14 cellular contexts compared by ENCODE assay signal in the genomic region with DNA sequence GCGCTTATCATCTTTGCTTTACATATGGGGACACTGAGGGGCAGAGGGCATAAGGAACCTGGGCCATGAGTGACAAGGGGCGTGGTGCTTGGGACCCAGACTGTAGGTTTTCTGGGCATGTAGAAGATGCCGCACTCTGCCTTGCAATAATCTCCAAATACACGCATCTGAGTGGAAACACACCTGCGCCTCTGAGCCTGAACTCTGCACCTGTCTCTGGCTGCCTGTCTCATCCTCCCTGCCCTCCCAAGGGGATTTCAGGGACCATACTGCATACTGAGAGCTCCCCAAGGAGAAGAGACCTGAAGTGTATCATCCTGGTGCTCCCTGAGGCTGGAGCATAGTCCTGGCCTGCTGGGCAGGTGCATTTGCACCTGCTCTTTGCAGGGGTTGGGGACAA. TPM values are rescaled to one million over a fixed set of nuclear protein-coding genes. Genes with fewer than 3 reads are reported as not detected.
DNase-seq lines count a peak whose midpoint lies in the region; ATAC-seq lines count a peak whose summit lies in the region.
"Had no signal": no experiment of that assay in that cellular context is flagged by ENCODE, and none has a peak within 500 bp of the region (broad histone marks: within the 10 kb centered on the region; RNA-seq: fewer than 3 reads in every experiment).

No MANE protein-coding gene starts in this region.

- peaks cover 70% of the 10 kb centered on the region for H4K20me1 ChIP-seq in BLaER1

- 0 out of 2 replicates have a peak overlapping the region, but pooled peaks have one; percentile 26 for H3K27ac ChIP-seq in BLaER1
- H3K27ac ChIP-seq in CD4-positive, CD25-positive, alpha-beta regulatory T cell (ENCODE audit: insufficient read depth, low read length, poor library complexity, severe bottlenecking): no peak overlapping the region
- H3K27ac ChIP-seq: cardiac muscle cell had no signal

- no peak for DNase-seq in CD4-positive, CD25-positive, alpha-beta regulatory T cell
- peak; percentile 11 for DNase-seq in activated CD8-positive, alpha-beta memory T cell treated with anti-CD3 and anti-CD28 coated beads, Interleukin-2, amount 10 ng/mL, durations not matched to agents 7 days and 5 days
- no peak for DNase-seq in naive thymus-derived CD8-positive, alpha-beta T cell
- no peak for DNase-seq in AG08396 (ENCODE audit: low spot score)
- DNase-seq: activated CD4-positive, alpha-beta T cell treated with anti-CD3 and anti-CD28 coated beads for 4 hours; NCI-H187 treated with DMSO at 0.1 percent for 48 hours; NCI-H510A treated with DMSO at 0.1 percent for 48 hours; stimulated activated CD4-positive, alpha-beta T cell treated with anti-CD3 and anti-CD28 coated beads, Interleukin-15, amount 100 ng/mL, for 24 hours had no signal

- peak overlapping the region; percentile 28; the same call in 1 of the 2 replicates for H3K4me2 ChIP-seq in BLaER1

- no peak for ATAC-seq in CD4-positive, CD25-positive, alpha-beta regulatory T cell (ENCODE audit: low read depth in 2 of 2)
- ATAC-seq in activated CD8-positive, alpha-beta memory T cell treated with anti-CD3 and anti-CD28 coated beads, Interleukin-2, amount 10 ng/mL, durations not matched to agents 7 days and 5 days: no peak
- no peak for ATAC-seq in naive thymus-derived CD8-positive, alpha-beta T cell
- no peak for ATAC-seq in HG02588 (IDR thresholded peaks at IDR 0.05; ENCODE audit: unreplicated experiment)
- no peak for ATAC-seq in HG02973 (IDR thresholded peaks at IDR 0.05; ENCODE audit: unreplicated experiment)

- peak overlapping the region in 1 of 4 donors; percentile 64 for H3K4me3 Mint-ChIP-seq in CD4-positive, CD25-positive, alpha-beta regulatory T cell
- no peak overlapping the region for H3K4me3 Mint-ChIP-seq in activated CD8-positive, alpha-beta memory T cell treated with anti-CD3 and anti-CD28 coated beads, Interleukin-2, amount 10 ng/mL, durations not matched to agents 7 days and 5 days
- H3K4me3 Mint-ChIP-seq in naive thymus-derived CD8-positive, alpha-beta T cell: peak overlapping the region in 1 of 10 donors; percentile 19

- H3K36me3 ChIP-seq in BLaER1: peaks cover 83% of the 10 kb centered on the region
- H3K36me3 ChIP-seq in CD4-positive, CD25-positive, alpha-beta regulatory T cell (ENCODE audit: control insufficient read depth, insufficient read depth, low read length): peaks cover 52% of the 10 kb centered on the region
- H3K36me3 ChIP-seq: cardiac muscle cell, gastroesophageal sphincter had no signal

- H3K27ac Mint-ChIP-seq in CD4-positive, CD25-positive, alpha-beta regulatory T cell: peak overlapping the region in 2 of 3 donors; percentile 8 to 25
- peak overlapping the region; percentile 17 for H3K27ac Mint-ChIP-seq in activated CD8-positive, alpha-beta memory T cell treated with anti-CD3 and anti-CD28 coated beads, Interleukin-2, amount 10 ng/mL, durations not matched to agents 7 days and 5 days
- peak overlapping the region; percentile 32 to 89 (median 75) for H3K27ac Mint-ChIP-seq in naive thymus-derived CD8-positive, alpha-beta T cell

- peaks cover 0 to 3% (median 0%) of the 10 kb centered on the region in 7 donors for H3K9me3 Mint-ChIP-seq in CD4-positive, CD25-positive, alpha-beta regulatory T cell
- peaks cover 10% of the 10 kb centered on the region for H3K9me3 Mint-ChIP-seq in activated CD8-positive, alpha-beta memory T cell treated with anti-CD3 and anti-CD28 coated beads, Interleukin-2, amount 10 ng/mL, durations not matched to agents 7 days and 5 days (ENCODE audit: low read depth)
- H3K9me3 Mint-ChIP-seq in naive thymus-derived CD8-positive, alpha-beta T cell: peaks cover 0 to 9% (median 0%) of the 10 kb centered on the region in 9 donors

- H3K36me3 Mint-ChIP-seq in CD4-positive, CD25-positive, alpha-beta regulatory T cell: peaks cover 37% of the 10 kb centered on the region
- H3K36me3 Mint-ChIP-seq in activated CD8-positive, alpha-beta memory T cell treated with anti-CD3 and anti-CD28 coated beads, Interleukin-2, amount 10 ng/mL, durations not matched to agents 7 days and 5 days: peaks cover 69% of the 10 kb centered on the region
- H3K36me3 Mint-ChIP-seq in naive thymus-derived CD8-positive, alpha-beta T cell: peaks cover 10 to 59% (median 17%) of the 10 kb centered on the region in 3 donors

- POLR2A ChIA-PET in naive thymus-derived CD8-positive, alpha-beta T cell (lab: Charles Lee): no interaction called here

- H3K4me1 ChIP-seq in BLaER1: peaks cover 56% of the 10 kb centered on the region
- H3K4me1 ChIP-seq in CD4-positive, CD25-positive, alpha-beta regulatory T cell (ENCODE audit: control insufficient read depth, insufficient read depth, low read length, poor library complexity, severe bottlenecking): peaks cover 11% of the 10 kb centered on the region
- H3K4me1 ChIP-seq: gastroesophageal sphincter had no signal

- H3K27me3 Mint-ChIP-seq in CD4-positive, CD25-positive, alpha-beta regulatory T cell: peaks cover 2% of the 10 kb centered on the region
- no peaks in the 10 kb centered on the region for H3K27me3 Mint-ChIP-seq in activated CD8-positive, alpha-beta memory T cell treated with anti-CD3 and anti-CD28 coated beads, Interleukin-2, amount 10 ng/mL, durations not matched to agents 7 days and 5 days
- no peaks in the 10 kb centered on the region for H3K27me3 Mint-ChIP-seq in naive thymus-derived CD8-positive, alpha-beta T cell

- H3K27me3 ChIP-seq in BLaER1: no peaks in the 10 kb centered on the region; the same call in 1 of the 2 replicates
- no peaks in the 10 kb centered on the region for H3K27me3 ChIP-seq in CD4-positive, CD25-positive, alpha-beta regulatory T cell (ENCODE audit: control insufficient read depth, insufficient read depth, low read length)
- H3K27me3 ChIP-seq: cardiac muscle cell had no signal

- peaks cover 7 to 30% (median 19%) of the 10 kb centered on the region in 4 donors for H3K4me1 Mint-ChIP-seq in CD4-positive, CD25-positive, alpha-beta regulatory T cell
- peaks cover 59% of the 10 kb centered on the region for H3K4me1 Mint-ChIP-seq in activated CD8-positive, alpha-beta memory T cell treated with anti-CD3 and anti-CD28 coated beads, Interleukin-2, amount 10 ng/mL, durations not matched to agents 7 days and 5 days
- H3K4me1 Mint-ChIP-seq in naive thymus-derived CD8-positive, alpha-beta T cell: peaks cover 5 to 35% (median 23%) of the 10 kb centered on the region in 4 donors

- H3K9me3 ChIP-seq in BLaER1: peaks cover 21% of the 10 kb centered on the region
- no peaks in the 10 kb centered on the region for H3K9me3 ChIP-seq in CD4-positive, CD25-positive, alpha-beta regulatory T cell (ENCODE audit: control insufficient read depth in 2 of 2, low read length in 2 of 2)
- H3K9me3 ChIP-seq: gastroesophageal sphincter had no signal

- no peak overlapping the region for H3K9ac ChIP-seq in BLaER1

- CTCF ChIA-PET in activated CD8-positive, alpha-beta memory T cell treated with anti-CD3 and anti-CD28 coated beads, Interleukin-2, amount 10 ng/mL, durations not matched to agents 7 days and 5 days (lab: Charles Lee): no interaction called here

- no peak overlapping the region for H3K4me3 ChIP-seq in BLaER1
- H3K4me3 ChIP-seq in CD4-positive, CD25-positive, alpha-beta regulatory T cell (ENCODE audit: low read depth, low read length): no peak overlapping the region
- H3K4me3 ChIP-seq: cardiac muscle cell, gastroesophageal sphincter had no signal

RNA-seq across cellular contexts. Expression of a gene that starts 34.7 kb away (rescaled TPM):
- 47.7 TPM for total RNA-seq in CD4-positive, CD25-positive, alpha-beta regulatory T cell
- polyA plus RNA-seq in CD4-positive, CD25-positive, alpha-beta regulatory T cell: 10 to 100 TPM; 32.1 to 50.1 (median 41.0) TPM
- 10 to 100 TPM; 39.9 to 44.7 TPM for total RNA-seq in activated CD8-positive, alpha-beta memory T cell treated with anti-CD3 and anti-CD28 coated beads, Interleukin-2, amount 10 ng/mL, durations not matched to agents 7 days and 5 days
- total RNA-seq in naive thymus-derived CD8-positive, alpha-beta T cell: 10 to 100 TPM; 24.9 to 27.2 TPM
- 10 to 100 TPM; 37.8 to 43.6 (median 42.3) TPM for polyA plus RNA-seq in naive thymus-derived CD8-positive, alpha-beta T cell

RNA-seq across cellular contexts. Expression of a gene that starts 49.6 kb away (rescaled TPM):
- total RNA-seq in CD4-positive, CD25-positive, alpha-beta regulatory T cell: 158 TPM
- 100 to 1,000 TPM; 189 to 222 (median 207) TPM for polyA plus RNA-seq in CD4-positive, CD25-positive, alpha-beta regulatory T cell
- total RNA-seq in activated CD8-positive, alpha-beta memory T cell treated with anti-CD3 and anti-CD28 coated beads, Interleukin-2, amount 10 ng/mL, durations not matched to agents 7 days and 5 days: 100 to 1,000 TPM in 1 of 2 experiments, 10 to 100 TPM in 1; 82.4 to 109 TPM
- total RNA-seq in naive thymus-derived CD8-positive, alpha-beta T cell: 100 to 1,000 TPM; 131 to 132 TPM
- 100 to 1,000 TPM; 163 to 190 (median 169) TPM for polyA plus RNA-seq in naive thymus-derived CD8-positive, alpha-beta T cell
- total RNA-seq: cardiac muscle cell, RPMI7951 had no signal
- polyA plus RNA-seq: cardiac muscle cell had no signal

Comparison
In these comparisons a context has a peak if more than half of its experiments do, and no peak if none do; other contexts are left out.
1. H3K27ac Mint-ChIP-seq: peak in every context shown above with its lines; median percentile 75 in naive thymus-derived CD8-positive, alpha-beta T cell; 17 in activated CD8-positive, alpha-beta memory T cell treated with anti-CD3 and anti-CD28 coated beads, Interleukin-2, amount 10 ng/mL, durations not matched to agents 7 days and 5 days; 16 in CD4-positive, CD25-positive, alpha-beta regulatory T cell.